10 cellular contexts compared by ENCODE assay signal in genomic region chr17:42460371-42460770, GRCh38. TPM values are rescaled to one million over a fixed set of nuclear protein-coding genes. Genes with fewer than 3 reads are reported as not detected.
DNase-seq lines count a peak whose midpoint lies in the region; ATAC-seq, FAIRE-seq and TF ChIP-seq lines count a peak whose summit lies in the region.
"Had no signal": no experiment of that assay in that cellular context is flagged by ENCODE, and none has a peak within 500 bp of the region (broad histone marks: within the 10 kb centered on the region; RNA-seq: fewer than 3 reads in every experiment).

No MANE protein-coding gene starts in this region.

- peaks cover 37% of the 10 kb centered on the region for H3K4me1 Mint-ChIP-seq in T-helper 17 cell

- DNase-seq in GM23248 = no peak
- no peak for DNase-seq in T-helper 17 cell
- DNase-seq in small intestine = no peak
- no peak for DNase-seq in NOMO-1 treated with dmso at 0.1 percent for 144 hours (lab: John Stamatoyannopoulos, UW; ENCODE audit: unreplicated experiment)
- no peak for DNase-seq in inferior parietal cortex (ENCODE audit: extremely low spot score)
- no peak for DNase-seq in foreskin melanocyte
- DNase-seq: activated effector memory CD4-positive, alpha-beta T cell treated with Interleukin-2 at 50 U/mL for 16 hours; NCI-H2081 had no signal

- H3K27ac Mint-ChIP-seq in T-helper 17 cell = peak overlapping the region; percentile 92

- in situ Hi-C loops in GM23248 (cut with MboI) = no loop called here

- FAIRE-seq in small intestine (lab: Jason Lieb, UNC) = no peak

- H3K9me3 ChIP-seq in GM23248 (ENCODE audit: low read depth) (no peaks in the 10 kb centered on the region), T-helper 17 cell (ENCODE audit: control insufficient read depth, low read length, poor library complexity, severe bottlenecking) (no peaks in the 10 kb centered on the region), gastroesophageal sphincter (no peaks in the 10 kb centered on the region), small intestine (ENCODE audit: control insufficient read depth, low read depth) (no peaks in the 10 kb centered on the region)

- no peak for TF ChIP-seq POLR2A in gastroesophageal sphincter (IDR thresholded peaks at IDR 0.05)

- no peak overlapping the region for H2AFZ ChIP-seq in GM23248

- H3K4me3 ChIP-seq in GM23248 = peak overlapping the region; percentile 87
- H3K4me3 ChIP-seq in gastroesophageal sphincter = peak overlapping the region; percentile 81 to 94
- peak overlapping the region in 1 of 2 donors; percentile 90 for H3K4me3 ChIP-seq in small intestine (ENCODE audit: low read depth in 1 of 2, low read length in 2 of 2)

- peaks cover 26% of the 10 kb centered on the region for H3K4me1 ChIP-seq in GM23248 (ENCODE audit: insufficient read depth)
- H3K4me1 ChIP-seq in gastroesophageal sphincter = peaks cover 8 to 58% (median 9%) of the 10 kb centered on the region in 3 donors
- H3K4me1 ChIP-seq in small intestine (ENCODE audit: control insufficient read depth in 2 of 2, insufficient read depth in 1 of 2, low read depth in 1 of 2, low read length in 1 of 2) = peaks cover 2 to 14% of the 10 kb centered on the region in 2 donors

- ATAC-seq in T-helper 17 cell = no peak
- no peak for ATAC-seq in gastroesophageal sphincter
- no peak for ATAC-seq in GM21381 (IDR thresholded peaks at IDR 0.05; ENCODE audit: unreplicated experiment)

- H3K36me3 ChIP-seq in GM23248 (ENCODE audit: low read depth) (no peaks in the 10 kb centered on the region), gastroesophageal sphincter (peaks cover 0 to 43% of the 10 kb centered on the region in 2 donors), small intestine (ENCODE audit: control insufficient read depth in 2 of 2, insufficient read depth in 2 of 2, low read length in 2 of 2) (peaks cover 0 to 2% of the 10 kb centered on the region in 2 donors)

- no peaks in the 10 kb centered on the region for H3K9me2 ChIP-seq in GM23248 (ENCODE audit: insufficient read depth)

- H3K4me2 ChIP-seq in GM23248 (ENCODE audit: unreplicated experiment) = peak overlapping the region; percentile 97

- peak overlapping the region; percentile 91 for H3K4me3 Mint-ChIP-seq in T-helper 17 cell

- TF ChIP-seq CTCF in gastroesophageal sphincter (IDR thresholded peaks at IDR 0.05) = no peak

- H3K27me3 ChIP-seq in GM23248 (replicated peaks; ENCODE audit: insufficient read depth) (no peaks in the 10 kb centered on the region), gastroesophageal sphincter (no peaks in the 10 kb centered on the region), small intestine (ENCODE audit: control insufficient read depth in 2 of 2, insufficient read depth in 2 of 2, low read length in 2 of 2) (no peaks in the 10 kb centered on the region)

- H4K20me1 ChIP-seq in GM23248 (ENCODE audit: insufficient read depth) = no peaks in the 10 kb centered on the region

- H3F3A ChIP-seq in GM23248 (ENCODE audit: insufficient read depth) = peaks cover 46% of the 10 kb centered on the region

- 50 to 54% methylated on average over 1 of the region's 1 CpG for WGBS in GM23248 (ENCODE audit: low coverage in 1 of 2, low lambda C conversion rate in 2 of 2, missing lambda C conversion rate in 2 of 2), 2 experiments
- WGBS in gastroesophageal sphincter (ENCODE audit: low coverage in 1 of 2), 2 donors = 54 to 86% methylated on average over 1 of the region's 1 CpG
- 83 to 90% (median 87%) methylated on average over 1 of the region's 1 CpG for WGBS in small intestine, 3 donors

- peak overlapping the region; percentile 74 for H3K27ac ChIP-seq in GM23248
- peak overlapping the region; percentile 96 to 99 (median 98) for H3K27ac ChIP-seq in gastroesophageal sphincter
- H3K27ac ChIP-seq in small intestine (ENCODE audit: low read depth in 1 of 2, low read length in 1 of 2) = peak overlapping the region; percentile 43 to 51

- TF ChIP-seq EP300 in gastroesophageal sphincter (IDR thresholded peaks at IDR 0.05) = no peak

- H3K9ac ChIP-seq in GM23248 = peak overlapping the region; percentile 76; the same call in 1 of the 2 replicates

- H3K27me3 Mint-ChIP-seq in T-helper 17 cell = no peaks in the 10 kb centered on the region

- peaks cover 43% of the 10 kb centered on the region for H3K79me2 ChIP-seq in GM23248 (ENCODE audit: insufficient read depth)

- no peaks in the 10 kb centered on the region for H3K36me3 Mint-ChIP-seq in T-helper 17 cell (ENCODE audit: low read depth)

RNA-seq across cellular contexts. Expression of gene ATP6V0A1, which starts 1.7 kb away (rescaled TPM):
- 15.3 and 16.3 TPM in 2 replicates for total RNA-seq in GM23248 (2014; rRNA removed; shearing (Covaris generic))
- polyA plus RNA-seq in GM23248 (2016; fragmentation: Nextera tagmentation; extraction: Ambion mirVana) = 21.6 and 26.0 TPM in 2 replicates
- 10 to 100 TPM; 15.4 to 18.5 TPM for total RNA-seq in T-helper 17 cell
- total RNA-seq in gastroesophageal sphincter = 10 to 100 TPM; 47.5 to 84.5 (median 65.4) TPM
- 10 to 100 TPM; 38.7 to 85.9 (median 52.4) TPM for polyA plus RNA-seq in small intestine

RNA-seq across cellular contexts. Expression of gene CAVIN1, which starts 37.3 kb away (rescaled TPM):
- total RNA-seq in GM23248 (2014; rRNA removed; shearing (Covaris generic)) = 1,074 and 1,102 TPM in 2 replicates
- polyA plus RNA-seq in GM23248 (2016; fragmentation: Nextera tagmentation; extraction: Ambion mirVana) (666 and 686 TPM in 2 replicates), small intestine (10 to 100 TPM in 2 of 3 donors, 1 to 10 TPM in 1; 2.7 to 81.0 (median 12.2) TPM)
- total RNA-seq in T-helper 17 cell (under 1 TPM; 0.47 to 0.90 TPM), gastroesophageal sphincter (1,000 to 10,000 TPM in 2 of 4 donors, 100 to 1,000 TPM in 2; 615 to 1,266 (median 897) TPM)

Comparison
In these comparisons a context has a peak if more than half of its experiments do, and no peak if none do; other contexts are left out.
1. H3K27ac ChIP-seq: peak in every context shown above with its lines; median percentile 98 in gastroesophageal sphincter; 74 in GM23248; 47 in small intestine.
2. RNA of gene CAVIN1, which starts 37.3 kb away (total RNA-seq): 1,074 to 1,102 TPM in GM23248 and 615 to 1,266 TPM in gastroesophageal sphincter; 0.47 to 0.90 TPM in T-helper 17 cell; every median in the first group is over 100 times any median in the second.